8 cellular contexts compared by ENCODE assay signal in genomic region chr20:58389324-58389967, GRCh38. TPM values are rescaled to one million over a fixed set of nuclear protein-coding genes. Genes with fewer than 3 reads are reported as not detected.
DNase-seq lines count a peak whose midpoint lies in the region; ATAC-seq and TF ChIP-seq lines count a peak whose summit lies in the region.

No MANE protein-coding gene starts in this region.

- peaks cover 0 to 8% of the 10 kb centered on the region in 2 donors for H3K9me3 Mint-ChIP-seq in stimulated activated naive CD8-positive, alpha-beta T cell treated with anti-CD3 and anti-CD28 coated beads, Interleukin-15, amount 100 ng/mL, for 72 hours

- TF ChIP-seq CTCF in C4-2B (conservative IDR thresholded peaks at IDR 0.05): no peak
- no peak for TF ChIP-seq CTCF in lower lobe of right lung (IDR thresholded peaks at IDR 0.05)

- H3K4me3 Mint-ChIP-seq in stimulated activated naive CD8-positive, alpha-beta T cell treated with anti-CD3 and anti-CD28 coated beads, Interleukin-15, amount 100 ng/mL, for 72 hours: peak overlapping the region; percentile 93 to 96

- H3K9me3 ChIP-seq in lower lobe of right lung: no peaks in the 10 kb centered on the region

- H3K4me3 ChIP-seq in lower lobe of right lung: peak overlapping the region; percentile 87

- H3K4me1 ChIP-seq in lower lobe of right lung: peaks cover 31% of the 10 kb centered on the region

- no peaks in the 10 kb centered on the region for H3K27me3 ChIP-seq in lower lobe of right lung (ENCODE audit: low read depth)

- H3K27me3 Mint-ChIP-seq in stimulated activated naive CD8-positive, alpha-beta T cell treated with anti-CD3 and anti-CD28 coated beads, Interleukin-15, amount 100 ng/mL, for 72 hours: peaks cover 5% of the 10 kb centered on the region

- peak overlapping the region; percentile 98 for H3K27ac ChIP-seq in C4-2B
- peak overlapping the region; percentile 52 for H3K27ac ChIP-seq in cingulate gyrus (ENCODE audit: low read depth, low read length)
- peak overlapping the region; percentile 95 for H3K27ac ChIP-seq in lower lobe of right lung

- peaks cover 47% of the 10 kb centered on the region for H3K4me1 Mint-ChIP-seq in stimulated activated naive CD8-positive, alpha-beta T cell treated with anti-CD3 and anti-CD28 coated beads, Interleukin-15, amount 100 ng/mL, for 72 hours

- intact Hi-C loops in lower lobe of right lung (cut with DNase I): no loop called here

- peak; percentile 18 for ATAC-seq in GM18870 (IDR thresholded peaks at IDR 0.05; ENCODE audit: unreplicated experiment)
- peak; percentile 26 for ATAC-seq in HG03064 (IDR thresholded peaks at IDR 0.05; ENCODE audit: low read depth, unreplicated experiment)
- peak; percentile 81 to 82 for ATAC-seq in lower lobe of right lung
- peak; percentile 56 for ATAC-seq in stimulated activated naive CD8-positive, alpha-beta T cell treated with anti-CD3 and anti-CD28 coated beads, Interleukin-15, amount 100 ng/mL, for 72 hours

- peaks cover 9% of the 10 kb centered on the region for H3K36me3 ChIP-seq in lower lobe of right lung

- DNase-seq in RPMI7951 (ENCODE audit: low read depth) (peak; percentile 56), lower lobe of right lung (no peak), kidney glomerular epithelial cell (lab: John Stamatoyannopoulos, UW) (no peak)
- DNase-seq in stimulated activated naive CD8-positive, alpha-beta T cell treated with anti-CD3 and anti-CD28 coated beads, Interleukin-15, amount 100 ng/mL, for 72 hours: peak in 1 of 2 donors; percentile 34

- H3K27ac Mint-ChIP-seq in stimulated activated naive CD8-positive, alpha-beta T cell treated with anti-CD3 and anti-CD28 coated beads, Interleukin-15, amount 100 ng/mL, for 72 hours: peak overlapping the region; percentile 96 to 98

RNA-seq across cellular contexts. Expression of gene VAPB, which starts 0.4 kb away (rescaled TPM):
- 17.7 and 18.0 TPM in 2 replicates for total RNA-seq in RPMI7951 (2014; rRNA removed; shearing (Covaris generic))
- 44.5 TPM for total RNA-seq in lower lobe of right lung

Comparison
In these comparisons a context has a peak if more than half of its experiments do, and no peak if none do; other contexts are left out.
1. ATAC-seq: peak in every context shown above with its lines; median percentile 82 in lower lobe of right lung; 56 in stimulated activated naive CD8-positive, alpha-beta T cell treated with anti-CD3 and anti-CD28 coated beads, Interleukin-15, amount 100 ng/mL, for 72 hours; 26 in HG03064; 18 in GM18870.